1 cellular context compared by ENCODE assay signal in genomic region chrX:97691901-97692455, GRCh38.
TF ChIP-seq lines count a peak whose summit lies in the region.

No MANE protein-coding gene starts in this region.

TF ChIP-seq in WTC11, 78 proteins besides CTCF, POLR2A, EP300 and RAD21 (continued from another document):
- TF ChIP-seq ZNF423 (CRISPR knock-in tag; IDR thresholded peaks at IDR 0.05) (no peak), TEAD1 (CRISPR knock-in tag; IDR thresholded peaks at IDR 0.05) (no peak), PREB (CRISPR knock-in tag; IDR thresholded peaks at IDR 0.05; ENCODE audit: borderline replicate concordance) (no peak), ZMAT4 (CRISPR knock-in tag; IDR thresholded peaks at IDR 0.05) (no peak), GRHL2 (CRISPR knock-in tag; IDR thresholded peaks at IDR 0.05; ENCODE audit: insufficient replicate concordance, severe bottlenecking) (no peak), ZBTB43 (CRISPR knock-in tag; IDR thresholded peaks at IDR 0.05) (no peak), RORB (CRISPR knock-in tag; IDR thresholded peaks at IDR 0.05) (no peak), NFE2L1 (CRISPR knock-in tag; IDR thresholded peaks at IDR 0.05) (no peak), USF2 (CRISPR knock-in tag; IDR thresholded peaks at IDR 0.05) (no peak), ZNF281 (CRISPR knock-in tag; IDR thresholded peaks at IDR 0.05) (no peak), SOX15 (CRISPR knock-in tag; IDR thresholded peaks at IDR 0.05) (no peak), ZNF425 (CRISPR knock-in tag; conservative IDR thresholded peaks at IDR 0.05) (no peak), MYBL2 (CRISPR knock-in tag; IDR thresholded peaks at IDR 0.05) (no peak), ZBTB21 (CRISPR knock-in tag; IDR thresholded peaks at IDR 0.05; ENCODE audit: borderline replicate concordance) (no peak), ZNF532 (CRISPR knock-in tag; IDR thresholded peaks at IDR 0.05; ENCODE audit: borderline replicate concordance) (no peak), PRRX2 (CRISPR knock-in tag; IDR thresholded peaks at IDR 0.05) (no peak)
